18 cellular contexts compared by ENCODE assay signal in genomic region chr13:23672616-23673015, GRCh38.
DNase-seq lines count a peak whose midpoint lies in the region; ATAC-seq and TF ChIP-seq lines count a peak whose summit lies in the region.
"Had no signal": no experiment of that assay in that cellular context is flagged by ENCODE, and none has a peak within 500 bp of the region (broad histone marks: within the 10 kb centered on the region; RNA-seq: fewer than 3 reads in every experiment).

No MANE protein-coding gene starts in this region.

- POLR2A ChIA-PET in AG04450 (lab: Yijun Ruan, JAX): interaction anchor here (0.8 to 2.7 kb wide), 8 partner anchors 9 to 216 kb away, joined by 3 to 14 read pairs (median 4); partner anchors contain the start of gene MIPEP

- TF ChIP-seq CTCF in AG04450 (IDR thresholded peaks at IDR 0.05; ENCODE audit: low read depth, low read length) (no peak), fibroblast of lung (conservative IDR thresholded peaks at IDR 0.05 in 1 of 2, IDR thresholded peaks at IDR 0.05 in 1 of 2; ENCODE audit: low read depth in 1 of 2, low read length in 2 of 2) (no peak)

- H3K9me3 ChIP-seq in AG04450 (ENCODE audit: control insufficient read depth, insufficient read depth, low read length): peaks cover 2% of the 10 kb centered on the region; the same call in 1 of the 2 replicates
- H3K9me3 ChIP-seq in fibroblast of lung (ENCODE audit: control insufficient read depth, insufficient read depth, low read depth, low read length): no peaks in the 10 kb centered on the region
- H3K9me3 ChIP-seq: MG63 had no signal

- H4K20me1 ChIP-seq in fibroblast of lung (ENCODE audit: control insufficient read depth, extremely low read depth, insufficient read depth, low read length): no peaks in the 10 kb centered on the region

- no peaks in the 10 kb centered on the region for H3K79me2 ChIP-seq in fibroblast of lung (ENCODE audit: control insufficient read depth, insufficient read depth, low read length)

- no peak overlapping the region for H2AFZ ChIP-seq in fibroblast of lung (ENCODE audit: low read length)

- no peak overlapping the region for H3K4me2 ChIP-seq in fibroblast of lung (ENCODE audit: extremely low read depth, insufficient read depth, low read length)

- H3K27me3 ChIP-seq in AG04450 (ENCODE audit: control insufficient read depth, insufficient read depth, low read length): no peaks in the 10 kb centered on the region
- H3K27me3 ChIP-seq in fibroblast of lung (ENCODE audit: control insufficient read depth, insufficient read depth, low read length): no peaks in the 10 kb centered on the region
- H3K27me3 ChIP-seq: MG63 had no signal

- H3K36me3 ChIP-seq in fibroblast of lung (ENCODE audit: control insufficient read depth, insufficient read depth, low read length): peaks cover 14% of the 10 kb centered on the region
- H3K36me3 ChIP-seq: MG63 had no signal

- peak overlapping the region; percentile 9 for H3K9ac ChIP-seq in fibroblast of lung (ENCODE audit: insufficient read depth, low read length)

- H3K4me3 ChIP-seq in AG04450 (ENCODE audit: low read depth, low read length) (no peak overlapping the region), fibroblast of lung (replicated peaks in 1 of 4; ENCODE audit: control extremely low read depth in 1 of 4, insufficient read depth in 1 of 4, low read depth in 3 of 4, low read length in 4 of 4) (no peak overlapping the region)
- H3K4me3 ChIP-seq: MG63 had no signal

- DNase-seq in AG04450 (ENCODE audit: low read depth, low spot score) (no peak), SHP77 (lab: John Stamatoyannopoulos, UW) (peak; percentile 94 to 95), fibroblast of lung (ENCODE audit: low read depth in 2 of 2) (peak; percentile 72 to 80), myocyte (ENCODE audit: low read depth) (peak; percentile 52), occipital lobe (lab: John Stamatoyannopoulos, UW) (no peak), H4 (ENCODE audit: low spot score) (no peak), HUDEP-2 (lab: John Stamatoyannopoulos, UW; ENCODE audit: unreplicated experiment in 76 of 76) (no peak)
- DNase-seq: activated naive CD4-positive, alpha-beta T cell treated with anti-CD3 and anti-CD28 coated beads for 36 hours; activated T-cell treated with anti-CD3 and anti-CD28 coated beads, Interleukin-2, amount 50 U/mL, for 48 hours; GDM1; NCI-H1436 treated with DMSO at 0.1 percent for 48 hours; NCI-H345; NK-92 treated with Interleukin-12 subunit alpha and Interleukin-12 subunit beta, amount 100 ng/mL, for 24 hours; retina; stimulated activated CD4-positive, alpha-beta T cell treated with anti-CD3 and anti-CD28 coated beads, Interleukin-15, amount 100 ng/mL, for 24 hours had no signal

- ATAC-seq in HG03460 (IDR thresholded peaks at IDR 0.05; ENCODE audit: unreplicated experiment): no peak
- ATAC-seq: activated CD4-positive, CD25-positive, alpha-beta regulatory T cell treated with anti-CD3 and anti-CD28 coated beads, Interleukin-2, amount 50 U/mL, for 24 hours had no signal

- H3K4me1 ChIP-seq in fibroblast of lung (ENCODE audit: control insufficient read depth, extremely low read depth, insufficient read depth, low read length): peaks cover 37% of the 10 kb centered on the region

- CTCF ChIA-PET in AG04450 (lab: Charles Lee): no interaction called here

- H3K27ac ChIP-seq in AG04450 (ENCODE audit: low read depth, low read length) (peak overlapping the region; percentile 88), fibroblast of lung (ENCODE audit: insufficient read depth, low read length) (peak overlapping the region; percentile 83)

Comparison
In these comparisons a context has a peak if more than half of its experiments do, and no peak if none do; other contexts are left out.
1. DNase-seq: peak in SHP77 (2 of 2), fibroblast of lung (2 of 2) and myocyte (single experiment); none in AG04450 (single experiment), occipital lobe (single experiment), H4 (single experiment) and HUDEP-2 (0 of 76).